ENCODE assay signal across 19 cellular contexts in the genomic region with DNA sequence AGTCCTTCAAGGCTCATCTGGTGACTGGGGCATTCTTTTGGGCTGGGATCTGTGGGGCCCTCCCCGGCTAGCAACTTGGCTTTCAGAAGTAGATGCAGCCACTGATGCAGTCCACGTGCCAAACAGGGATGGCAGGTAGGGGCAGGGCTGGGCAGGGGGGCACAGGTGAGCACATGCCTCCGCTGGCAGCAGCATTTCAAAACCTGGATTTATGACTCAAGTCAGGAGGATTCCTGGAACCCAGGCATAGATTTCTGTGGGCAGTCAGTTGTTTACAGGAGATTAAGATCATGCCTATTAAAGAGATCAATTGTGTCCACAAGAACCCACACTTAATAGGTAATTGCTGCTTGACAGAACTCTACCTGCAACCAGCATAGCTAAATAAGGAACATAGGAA. TPM values are rescaled to one million over a fixed set of nuclear protein-coding genes. Genes with fewer than 3 reads are reported as not detected.
DNase-seq lines count a peak whose midpoint lies in the region; ATAC-seq and TF ChIP-seq lines count a peak whose summit lies in the region.
"Had no signal": no experiment of that assay in that cellular context is flagged by ENCODE, and none has a peak within 500 bp of the region (broad histone marks: within the 10 kb centered on the region; RNA-seq: fewer than 3 reads in every experiment).

No MANE protein-coding gene starts in this region.

- DNase-seq in NCI-H1105 treated with DMSO at 0.1 percent for 48 hours (lab: John Stamatoyannopoulos, UW) (peak; percentile 55), NCI-H1105 (lab: John Stamatoyannopoulos, UW) (no peak), body of pancreas (peak; percentile 37 to 71 (median 58)), kidney glomerular epithelial cell (lab: John Stamatoyannopoulos, UW) (peak; percentile 11), renal cortical epithelial cell (ENCODE audit: low read depth) (peak; percentile 82), NCI-H2196 (lab: John Stamatoyannopoulos, UW; ENCODE audit: unreplicated experiment) (no peak), SHP77 (lab: John Stamatoyannopoulos, UW) (no peak), NCI-H748 (lab: John Stamatoyannopoulos, UW; ENCODE audit: unreplicated experiment) (no peak)
- DNase-seq: COR-L47, DMS79, KG1, MG63, NCI-H2081, NCI-H345, NCI-H748 treated with DMSO at 0.1 percent for 48 hours, SHP77 treated with DMSO at 0.1 percent for 48 hours had no signal

- peak; percentile 82 for ATAC-seq in body of pancreas
- ATAC-seq: Panc1 had no signal

- H3K27ac ChIP-seq in body of pancreas = peak overlapping the region in 2 of 4 donors; percentile 50 to 53
- H3K27ac ChIP-seq: C4-2B had no signal

- TF ChIP-seq CTCF in body of pancreas (IDR thresholded peaks at IDR 0.05) = no peak

- no peaks in the 10 kb centered on the region for H3K9me3 ChIP-seq in body of pancreas
- H3K9me3 ChIP-seq: MG63 had no signal

- H3K27me3 ChIP-seq in body of pancreas = no peaks in the 10 kb centered on the region
- H3K27me3 ChIP-seq: MG63 had no signal

- H3K4me1 ChIP-seq in body of pancreas = peaks cover 21% of the 10 kb centered on the region

- intact Hi-C loops in body of pancreas (cut with DNase I) = no loop called here

- no peak for TF ChIP-seq POLR2A in body of pancreas (IDR thresholded peaks at IDR 0.05)

- 46 to 78% methylated on average over 3 of the region's 3 CpGs for WGBS in body of pancreas, 2 donors

- no peak overlapping the region for H3K4me3 ChIP-seq in body of pancreas
- H3K4me3 ChIP-seq: MG63 had no signal

- no peaks in the 10 kb centered on the region for H3K36me3 ChIP-seq in body of pancreas (replicated peaks in 1 of 2; ENCODE audit: insufficient read depth in 1 of 2, low read depth in 2 of 2)
- H3K36me3 ChIP-seq: MG63 had no signal

RNA-seq across cellular contexts. Expression of gene HABP2, which starts 0.8 kb away (rescaled TPM):
- total RNA-seq in body of pancreas (10 to 100 TPM in 1 of 2 donors, 1 to 10 TPM in 1; 9.2 to 10.6 TPM), renal cortical epithelial cell (0.17 and 28.8 TPM in 2 replicates)
- total RNA-seq: H1 had no signal

Comparison
In these comparisons a context has a peak if more than half of its experiments do, and no peak if none do; other contexts are left out.
1. DNase-seq: peak in NCI-H1105 treated with DMSO at 0.1 percent for 48 hours (single experiment), body of pancreas (4 of 4), kidney glomerular epithelial cell (single experiment) and renal cortical epithelial cell (single experiment); none in NCI-H1105 (single experiment), NCI-H2196 (single experiment), SHP77 (0 of 2) and NCI-H748 (single experiment).